ENCODE assay signal across 8 cellular contexts in the genomic region with DNA sequence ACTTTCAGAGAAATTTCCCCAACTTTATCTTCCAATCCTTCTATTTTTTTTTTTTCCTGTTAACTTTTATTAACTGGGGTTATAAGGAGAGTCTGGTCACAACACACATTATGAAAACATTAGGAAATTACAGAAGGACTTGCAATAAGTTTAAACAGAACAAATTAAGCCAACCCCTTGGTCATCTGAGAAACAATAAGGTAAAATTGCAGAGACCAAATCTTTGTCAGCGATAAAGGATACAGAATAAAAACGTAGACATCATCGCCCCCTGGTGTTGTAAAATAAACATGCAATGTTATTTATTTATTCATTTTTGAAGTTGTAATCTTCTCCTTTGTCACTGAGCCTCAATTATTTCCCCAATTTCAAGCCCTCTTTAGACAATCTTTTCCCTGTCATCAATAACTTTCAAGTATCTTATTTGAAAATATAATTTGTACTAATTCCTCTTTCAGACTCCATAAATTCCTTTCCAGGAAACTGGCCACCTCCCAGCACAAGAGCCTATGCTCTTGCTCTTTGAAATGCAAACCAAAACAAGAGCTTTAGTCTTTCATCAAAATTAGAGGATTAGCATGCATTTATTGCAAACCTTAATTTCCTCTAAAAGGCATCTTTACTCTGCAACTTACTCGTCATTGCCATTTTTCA. TPM values are rescaled to one million over a fixed set of nuclear protein-coding genes. Genes with fewer than 3 reads are reported as not detected.
DNase-seq lines count a peak whose midpoint lies in the region; ATAC-seq and TF ChIP-seq lines count a peak whose summit lies in the region.

No MANE protein-coding gene starts in this region.

- no peak overlapping the region for H3K4me2 ChIP-seq in PC-9

- 21 to 24% (median 22%) methylated on average over 4 of the region's 4 CpGs for WGBS in psoas muscle, 3 donors

- H3K36me3 ChIP-seq in PC-9 (ENCODE audit: low read depth): no peaks in the 10 kb centered on the region
- H3K36me3 ChIP-seq in psoas muscle (ENCODE audit: insufficient read depth in 1 of 2, low read depth in 1 of 2): no peaks in the 10 kb centered on the region

- POLR2A ChIA-PET in PC-9 (lab: Charles Lee; ENCODE audit: unreplicated experiment): no interaction called here

- H3K27ac ChIP-seq in PC-9: no peak overlapping the region
- no peak overlapping the region for H3K27ac ChIP-seq in psoas muscle

- peaks cover under 1% of the 10 kb centered on the region for H3K36me3 Mint-ChIP-seq in activated naive CD4-positive, alpha-beta T cell treated with anti-CD3 and anti-CD28 coated beads for 36 hours (ENCODE audit: low read depth)

- CTCF ChIA-PET in PC-9 (lab: Charles Lee): interaction anchor here (1.1 kb wide), 1 partner anchor 574 kb away, joined by 3 read pairs; no protein-coding TSS in a partner anchor
- CTCF ChIA-PET in activated naive CD4-positive, alpha-beta T cell treated with anti-CD3 and anti-CD28 coated beads for 36 hours (lab: Charles Lee): interaction anchor here (0.5 to 1.5 kb wide), 7 partner anchors 10 to 1816 kb away, joined by 3 to 5 read pairs (median 3); no protein-coding TSS in a partner anchor

- no peaks in the 10 kb centered on the region for H3K9me2 ChIP-seq in PC-9 (ENCODE audit: insufficient read depth)

- H3K4me1 Mint-ChIP-seq in activated naive CD4-positive, alpha-beta T cell treated with anti-CD3 and anti-CD28 coated beads for 36 hours (ENCODE audit: low read depth): peaks cover 4% of the 10 kb centered on the region

- TF ChIP-seq POLR2A in erythroblast (IDR thresholded peaks at IDR 0.05; ENCODE audit: low read length): no peak

- H4K20me1 ChIP-seq in PC-9 (ENCODE audit: insufficient read depth): no peaks in the 10 kb centered on the region

- H3K27me3 ChIP-seq in PC-9 (ENCODE audit: insufficient read depth, low read depth) (no peaks in the 10 kb centered on the region), psoas muscle (ENCODE audit: insufficient read depth in 3 of 3, low read length in 2 of 3) (no peaks in the 10 kb centered on the region)

- H3F3A ChIP-seq in PC-9 (ENCODE audit: insufficient read depth, low read depth): no peaks in the 10 kb centered on the region

- no peaks in the 10 kb centered on the region for H3K4me1 ChIP-seq in PC-9 (replicated peaks; ENCODE audit: insufficient read depth)
- no peaks in the 10 kb centered on the region for H3K4me1 ChIP-seq in psoas muscle

- intact Hi-C loops in PC-9 (cut with micrococcal nuclease; ENCODE audit: unreplicated experiment) (loop anchor here (1.0 to 5.0 kb wide), 3 partner anchors 148 to 803 kb away; no protein-coding TSS in a partner anchor), psoas muscle (cut with DNase I) (loop anchor here (2.0 to 5.0 kb wide), 4 partner anchors 146 to 578 kb away; no protein-coding TSS in a partner anchor)
- intact Hi-C loops in activated naive CD4-positive, alpha-beta T cell treated with anti-CD3 and anti-CD28 coated beads for 36 hours (cut with micrococcal nuclease): loop anchor here (1.0 to 5.0 kb wide), 4 partner anchors 147 to 784 kb away; no protein-coding TSS in a partner anchor

- no TSS peak for BruUV-seq in PC-9 (replicated peaks; lab: Mats Ljungman, UMichigan)

- peak; percentile 73 for TF ChIP-seq CTCF in PC-9 (conservative IDR thresholded peaks at IDR 0.05)
- peak; percentile 72 for TF ChIP-seq CTCF in psoas muscle (IDR thresholded peaks at IDR 0.05)

- H3K4me3 ChIP-seq in PC-9: no peak overlapping the region
- no peak overlapping the region for H3K4me3 ChIP-seq in psoas muscle

- H3K9me3 ChIP-seq in PC-9 (ENCODE audit: insufficient read depth, low read depth) (no peaks in the 10 kb centered on the region), psoas muscle (no peaks in the 10 kb centered on the region)

- DNase-seq in Daoy (ENCODE audit: low read depth) (peak; percentile 11), HT1080 (ENCODE audit: low read depth) (peak; percentile 38), PC-9 (no peak), erythroblast (lab: John Stamatoyannopoulos, UW) (peak; percentile 65 to 77), psoas muscle (no peak), HuH-7.5 (ENCODE audit: low spot score) (no peak)
- no peak for DNase-seq in activated naive CD4-positive, alpha-beta T cell treated with anti-CD3 and anti-CD28 coated beads for 36 hours

- ATAC-seq in psoas muscle (peak in 2 of 4 donors; percentile 49 to 64), GM18867 (IDR thresholded peaks at IDR 0.05; ENCODE audit: unreplicated experiment) (no peak)

- H3K4me3 Mint-ChIP-seq in activated naive CD4-positive, alpha-beta T cell treated with anti-CD3 and anti-CD28 coated beads for 36 hours: no peak overlapping the region

- no peak overlapping the region for H2AFZ ChIP-seq in PC-9

- H3K79me2 ChIP-seq in PC-9 (ENCODE audit: low read depth): no peaks in the 10 kb centered on the region

- peaks cover 8% of the 10 kb centered on the region for H3K27me3 Mint-ChIP-seq in activated naive CD4-positive, alpha-beta T cell treated with anti-CD3 and anti-CD28 coated beads for 36 hours (ENCODE audit: low read depth)

- no peak overlapping the region for H3K27ac Mint-ChIP-seq in activated naive CD4-positive, alpha-beta T cell treated with anti-CD3 and anti-CD28 coated beads for 36 hours

- H3K9me3 Mint-ChIP-seq in activated naive CD4-positive, alpha-beta T cell treated with anti-CD3 and anti-CD28 coated beads for 36 hours: no peaks in the 10 kb centered on the region

RNA-seq across cellular contexts. Expression of gene G6PC2, which starts 19.5 kb away (rescaled TPM):
- total RNA-seq in Daoy (2014; rRNA removed; shearing (Covaris generic)): not detected in 2 replicates
- total RNA-seq in HT1080 (2014; rRNA removed; shearing (Covaris generic)): not detected in 2 replicates
- polyA plus RNA-seq in HT1080 (2015; cell fraction: cytosol; rRNA removed): not detected in 2 replicates
- polyA plus RNA-seq in HT1080 (2015; cell fraction: nucleus; rRNA removed): not detected in 2 replicates
- total RNA-seq in PC-9 (2021) (not detected in 2 replicates), psoas muscle (not detected)
- polyA plus RNA-seq in psoas muscle: under 1 TPM in 1 of 3 donors, not detected in 2; 0.05 TPM
- not detected for total RNA-seq in activated naive CD4-positive, alpha-beta T cell treated with anti-CD3 and anti-CD28 coated beads for 36 hours

RNA-seq across cellular contexts. Expression of gene SPC25, which starts 30.4 kb away (rescaled TPM):
- 59.7 and 148 TPM in 2 replicates for total RNA-seq in Daoy (2014; rRNA removed; shearing (Covaris generic))
- 16.6 and 27.1 TPM in 2 replicates for total RNA-seq in HT1080 (2014; rRNA removed; shearing (Covaris generic))
- polyA plus RNA-seq in HT1080 (2015; cell fraction: cytosol; rRNA removed): 35.3 and 36.1 TPM in 2 replicates
- polyA plus RNA-seq in HT1080 (2015; cell fraction: nucleus; rRNA removed): 17.8 and 21.6 TPM in 2 replicates
- total RNA-seq in PC-9 (2021) (20.0 and 20.7 TPM in 2 replicates), psoas muscle (under 1 TPM in 2 of 4 donors, not detected in 2; 0.18 to 0.19 TPM)
- under 1 TPM in 2 of 3 donors, not detected in 1; 0.21 to 0.29 TPM for polyA plus RNA-seq in psoas muscle
- total RNA-seq in activated naive CD4-positive, alpha-beta T cell treated with anti-CD3 and anti-CD28 coated beads for 36 hours: 10 to 100 TPM; 31.0 to 32.0 TPM

Comparison
In these comparisons a context has a peak if more than half of its experiments do, and no peak if none do; other contexts are left out.
1. DNase-seq: peak in Daoy (single experiment), HT1080 (single experiment) and erythroblast (2 of 2); none in PC-9 (0 of 2), psoas muscle (0 of 2), HuH-7.5 (single experiment) and activated naive CD4-positive, alpha-beta T cell treated with anti-CD3 and anti-CD28 coated beads for 36 hours (single experiment).
2. RNA of gene SPC25, which starts 30.4 kb away (total RNA-seq): 59.7 to 148 TPM in Daoy, 31.0 to 32.0 TPM in activated naive CD4-positive, alpha-beta T cell treated with anti-CD3 and anti-CD28 coated beads for 36 hours, 16.6 to 27.1 TPM in HT1080 and 20.0 to 20.7 TPM in PC-9; 0.18 to 0.19 TPM in psoas muscle; every median in the first group is over 10 times any median in the second.